Comparison of ENCODE assay signal across 14 cellular contexts in genomic region chr1:76073471-76073870, GRCh38. TPM values are rescaled to one million over a fixed set of nuclear protein-coding genes. Genes with fewer than 3 reads are reported as not detected.
DNase-seq lines count a peak whose midpoint lies in the region; ATAC-seq, FAIRE-seq and TF ChIP-seq lines count a peak whose summit lies in the region.
"Had no signal": no experiment of that assay in that cellular context is flagged by ENCODE, and none has a peak within 500 bp of the region (broad histone marks: within the 10 kb centered on the region; RNA-seq: fewer than 3 reads in every experiment).

No MANE protein-coding gene starts in this region.

- FAIRE-seq in H54 (lab: Jason Lieb, UNC), result no peak

- CTCF ChIA-PET in AG04450 (lab: Charles Lee), result interaction anchor here (0.9 kb wide), 1 partner anchor 9 kb away, joined by 3 read pairs; no protein-coding TSS in a partner anchor

- no peaks in the 10 kb centered on the region for H3K27me3 ChIP-seq in AG04450 (ENCODE audit: control insufficient read depth, insufficient read depth, low read length)
- no peaks in the 10 kb centered on the region for H3K27me3 ChIP-seq in esophagus muscularis mucosa
- H3K27me3 ChIP-seq in upper lobe of right lung, result no peaks in the 10 kb centered on the region
- H3K27me3 ChIP-seq: colonic mucosa, MG63, uterus had no signal

- intact Hi-C loops in esophagus muscularis mucosa (cut with DNase I), result loop anchor here (10.0 kb wide), 1 partner anchor 1141 kb away; the partner anchor contains the start of gene PIGK
- intact Hi-C loops in activated CD4-positive, alpha-beta T cell treated with anti-CD3 and anti-CD28 coated beads, Interleukin-2, amount 10 ng/mL, durations not matched to agents 24 days and 14 days (cut with micrococcal nuclease), result loop anchor here (5.0 to 10.0 kb wide), 3 partner anchors 79 to 351 kb away; partner anchors contain the start of gene ACADM
- intact Hi-C loops in upper lobe of right lung (cut with DNase I), result no loop called here

- no peak overlapping the region for H3K4me3 ChIP-seq in AG04450 (ENCODE audit: low read depth, low read length)
- no peak overlapping the region for H3K4me3 ChIP-seq in astrocyte of the cerebellum (ENCODE audit: low read depth, low read length)
- H3K4me3 ChIP-seq in esophagus muscularis mucosa, result no peak overlapping the region
- no peak overlapping the region for H3K4me3 ChIP-seq in upper lobe of right lung

- no peaks in the 10 kb centered on the region for H3K36me3 Mint-ChIP-seq in activated CD4-positive, alpha-beta T cell treated with anti-CD3 and anti-CD28 coated beads, Interleukin-2, amount 10 ng/mL, durations not matched to agents 24 days and 14 days (ENCODE audit: low read depth)
- H3K36me3 Mint-ChIP-seq: CD8-positive, alpha-beta memory T cell had no signal

- H3K36me3 ChIP-seq in esophagus muscularis mucosa (no peaks in the 10 kb centered on the region), upper lobe of right lung (no peaks in the 10 kb centered on the region)
- H3K36me3 ChIP-seq: colonic mucosa, MG63, uterus had no signal

- H3K4me3 Mint-ChIP-seq in stimulated activated naive CD8-positive, alpha-beta T cell treated with anti-CD3 and anti-CD28 coated beads, Interleukin-15, amount 100 ng/mL, for 72 hours, result no peak overlapping the region
- H3K4me3 Mint-ChIP-seq in activated CD4-positive, alpha-beta T cell treated with anti-CD3 and anti-CD28 coated beads, Interleukin-2, amount 10 ng/mL, durations not matched to agents 24 days and 14 days, result no peak overlapping the region

- H3K4me1 ChIP-seq in esophagus muscularis mucosa (peaks cover 13 to 36% (median 30%) of the 10 kb centered on the region in 4 donors), upper lobe of right lung (peaks cover 6% of the 10 kb centered on the region)
- H3K4me1 ChIP-seq: uterus had no signal

- in situ Hi-C loops in astrocyte of the cerebellum (cut with HindIII; ENCODE audit: low sequenced_read_pairs), result no loop called here

- no peak for TF ChIP-seq EP300 in esophagus muscularis mucosa (IDR thresholded peaks at IDR 0.05)

- H3K27ac ChIP-seq in AG04450 (ENCODE audit: low read depth, low read length), result no peak overlapping the region
- H3K27ac ChIP-seq in esophagus muscularis mucosa (replicated peaks in 1 of 4), result no peak overlapping the region
- H3K27ac ChIP-seq in upper lobe of right lung, result no peak overlapping the region
- H3K27ac ChIP-seq: colonic mucosa had no signal

- ATAC-seq in stimulated activated naive CD8-positive, alpha-beta T cell treated with anti-CD3 and anti-CD28 coated beads, Interleukin-15, amount 100 ng/mL, for 72 hours, result no peak
- no peak for ATAC-seq in upper lobe of right lung

- H3K9me3 ChIP-seq in AG04450 (ENCODE audit: control insufficient read depth, insufficient read depth, low read length) (no peaks in the 10 kb centered on the region), esophagus muscularis mucosa (no peaks in the 10 kb centered on the region), upper lobe of right lung (no peaks in the 10 kb centered on the region)
- H3K9me3 ChIP-seq: colonic mucosa, MG63, uterus had no signal

- no peak overlapping the region for H3K27ac Mint-ChIP-seq in stimulated activated naive CD8-positive, alpha-beta T cell treated with anti-CD3 and anti-CD28 coated beads, Interleukin-15, amount 100 ng/mL, for 72 hours
- no peak overlapping the region for H3K27ac Mint-ChIP-seq in activated CD4-positive, alpha-beta T cell treated with anti-CD3 and anti-CD28 coated beads, Interleukin-2, amount 10 ng/mL, durations not matched to agents 24 days and 14 days

- peaks cover 34% of the 10 kb centered on the region for H3K4me1 Mint-ChIP-seq in stimulated activated naive CD8-positive, alpha-beta T cell treated with anti-CD3 and anti-CD28 coated beads, Interleukin-15, amount 100 ng/mL, for 72 hours
- H3K4me1 Mint-ChIP-seq in activated CD4-positive, alpha-beta T cell treated with anti-CD3 and anti-CD28 coated beads, Interleukin-2, amount 10 ng/mL, durations not matched to agents 24 days and 14 days, result peaks cover 13% of the 10 kb centered on the region

- TF ChIP-seq POLR2A in H54 (IDR thresholded peaks at IDR 0.05; ENCODE audit: low read depth, low read length), result no peak
- no peak for TF ChIP-seq POLR2A in esophagus muscularis mucosa (IDR thresholded peaks at IDR 0.05; ENCODE audit: low read depth)

- POLR2A ChIA-PET in AG04450 (lab: Yijun Ruan, JAX), result interaction anchor here (1.0 kb wide), 1 partner anchor 50 kb away, joined by 7 read pairs; no protein-coding TSS in a partner anchor

- TF ChIP-seq CTCF in AG04450 (IDR thresholded peaks at IDR 0.05; ENCODE audit: low read depth, low read length) (no peak), astrocyte of the cerebellum (IDR thresholded peaks at IDR 0.05; ENCODE audit: low read depth, low read length, missing control alignments) (no peak), esophagus muscularis mucosa (IDR thresholded peaks at IDR 0.05) (no peak), upper lobe of right lung (IDR thresholded peaks at IDR 0.05) (no peak)

- DNase-seq in AG04450 (ENCODE audit: low read depth, low spot score), result peak; percentile 36
- DNase-seq in H54 (ENCODE audit: insufficient read length, low spot score), result peak; percentile 13
- peak; percentile 66 for DNase-seq in astrocyte of the cerebellum (ENCODE audit: low read depth)
- peak; percentile 85 for DNase-seq in kidney tubule cell (ENCODE audit: low spot score)
- no peak for DNase-seq in stimulated activated naive CD8-positive, alpha-beta T cell treated with anti-CD3 and anti-CD28 coated beads, Interleukin-15, amount 100 ng/mL, for 72 hours
- DNase-seq in esophagus muscularis mucosa (ENCODE audit: extremely low spot score), result no peak
- DNase-seq in activated CD4-positive, alpha-beta T cell treated with anti-CD3 and anti-CD28 coated beads, Interleukin-2, amount 10 ng/mL, durations not matched to agents 24 days and 14 days, result no peak
- no peak for DNase-seq in upper lobe of right lung
- DNase-seq: activated CD8-positive, alpha-beta memory T cell treated with anti-CD3 and anti-CD28 coated beads, Interleukin-2, amount 50 U/mL, for 48 hours; CD8-positive, alpha-beta memory T cell; colonic mucosa; MG63; NCI-H510A treated with DMSO at 0.1 percent for 48 hours; uterus had no signal

- 87% methylated on average over 5 of the region's 5 CpGs for WGBS in esophagus muscularis mucosa

- H3K27me3 Mint-ChIP-seq in stimulated activated naive CD8-positive, alpha-beta T cell treated with anti-CD3 and anti-CD28 coated beads, Interleukin-15, amount 100 ng/mL, for 72 hours, result no peaks in the 10 kb centered on the region
- peaks cover 17% of the 10 kb centered on the region for H3K27me3 Mint-ChIP-seq in activated CD4-positive, alpha-beta T cell treated with anti-CD3 and anti-CD28 coated beads, Interleukin-2, amount 10 ng/mL, durations not matched to agents 24 days and 14 days

- no peaks in the 10 kb centered on the region for H3K9me3 Mint-ChIP-seq in stimulated activated naive CD8-positive, alpha-beta T cell treated with anti-CD3 and anti-CD28 coated beads, Interleukin-15, amount 100 ng/mL, for 72 hours
- no peaks in the 10 kb centered on the region for H3K9me3 Mint-ChIP-seq in activated CD4-positive, alpha-beta T cell treated with anti-CD3 and anti-CD28 coated beads, Interleukin-2, amount 10 ng/mL, durations not matched to agents 24 days and 14 days

RNA-seq across cellular contexts. Expression of gene ST6GALNAC3, which starts 1.1 kb away (rescaled TPM):
- polyA plus RNA-seq in AG04450 (2011; rRNA removed), result 1.9 and 2.1 TPM in 2 replicates
- 1.4 and 6.4 TPM in 2 replicates for polyA minus RNA-seq in AG04450 (2011; rRNA and poly(A)+ RNA removed)
- 1 to 10 TPM; 2.1 to 6.8 (median 4.8) TPM for total RNA-seq in esophagus muscularis mucosa
- total RNA-seq in activated CD4-positive, alpha-beta T cell treated with anti-CD3 and anti-CD28 coated beads, Interleukin-2, amount 10 ng/mL, durations not matched to agents 24 days and 14 days, result 0.28 TPM in 1 of 2 replicates, not detected in the other
- total RNA-seq in upper lobe of right lung, result 5.6 TPM

Comparison
In these comparisons a context has a peak if more than half of its experiments do, and no peak if none do; other contexts are left out.
1. DNase-seq: peak in AG04450 (single experiment), H54 (single experiment), astrocyte of the cerebellum (single experiment) and kidney tubule cell (single experiment); none in stimulated activated naive CD8-positive, alpha-beta T cell treated with anti-CD3 and anti-CD28 coated beads, Interleukin-15, amount 100 ng/mL, for 72 hours (0 of 2), esophagus muscularis mucosa (single experiment), activated CD4-positive, alpha-beta T cell treated with anti-CD3 and anti-CD28 coated beads, Interleukin-2, amount 10 ng/mL, durations not matched to agents 24 days and 14 days (single experiment) and upper lobe of right lung (single experiment).